In the genomic region with DNA sequence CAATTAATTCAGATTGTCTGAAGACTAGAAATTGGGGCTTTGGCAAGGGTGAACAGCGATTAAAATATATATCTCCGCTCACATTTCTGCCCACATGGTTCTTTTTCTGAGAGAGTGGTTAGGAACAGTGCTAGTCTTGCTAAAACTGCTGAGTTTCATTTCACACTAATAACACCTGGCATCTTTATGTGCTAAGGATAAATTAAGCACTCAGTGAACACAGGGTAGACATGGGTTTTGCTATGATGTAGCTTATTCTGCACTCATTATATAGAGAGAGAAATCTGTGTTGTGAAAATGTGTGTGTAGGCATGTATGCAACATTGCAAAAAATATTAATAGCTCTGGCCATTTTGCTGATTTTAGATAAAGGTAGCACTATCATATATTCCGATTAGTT, we compare ENCODE assay signal across 19 cellular contexts.
DNase-seq lines count a peak whose midpoint lies in the region; ATAC-seq, FAIRE-seq and TF ChIP-seq lines count a peak whose summit lies in the region.
"Had no signal": no experiment of that assay in that cellular context is flagged by ENCODE, and none has a peak within 500 bp of the region (broad histone marks: within the 10 kb centered on the region; RNA-seq: fewer than 3 reads in every experiment).

No MANE protein-coding gene starts in this region.

- H3K27ac ChIP-seq in A549 (peak overlapping the region; percentile 47 to 60; a peak in 4 of 6 replicates), MM.1S (ENCODE audit: low read length) (peak overlapping the region; percentile 53), mammary epithelial cell (ENCODE audit: insufficient read depth, low read depth, low read length) (peak overlapping the region; percentile 81)
- H3K27ac ChIP-seq: BLaER1 treated with 17β-estradiol and CSF1 and Interleukin-3, amounts not matched to agents 10 nM and 100 nM had no signal

- no peak overlapping the region for H2AFZ ChIP-seq in MM.1S (ENCODE audit: low read length)
- no peak overlapping the region for H2AFZ ChIP-seq in mammary epithelial cell (ENCODE audit: low read depth, low read length)
- H2AFZ ChIP-seq: GM23338 had no signal

- TF ChIP-seq RAD21 in A549 (conservative IDR thresholded peaks at IDR 0.05 in 1 of 2, IDR thresholded peaks at IDR 0.05 in 1 of 2): no peak

- TF ChIP-seq CTCF in A549 (IDR thresholded peaks at IDR 0.05): no peak
- no peak for TF ChIP-seq CTCF in MM.1S (IDR thresholded peaks at IDR 0.05; ENCODE audit: low read length)
- no peak for TF ChIP-seq CTCF in mammary epithelial cell (conservative IDR thresholded peaks at IDR 0.05 in 1 of 2, IDR thresholded peaks at IDR 0.05 in 1 of 2; ENCODE audit: extremely low read depth in 1 of 2, insufficient read depth in 1 of 2, low read depth in 1 of 2, low read length in 2 of 2)

- in situ Hi-C loops in mammary epithelial cell (cut with MboI; ENCODE audit: low sequenced_read_pairs in 2 of 2): loop anchor here in 1 of 2 donors (25.0 kb wide), 1 partner anchor 624 kb away; a partner anchor contains a TSS

- ATAC-seq in A549: no peak
- no peak for ATAC-seq in naive thymus-derived CD8-positive, alpha-beta T cell
- ATAC-seq: CD8-positive, alpha-beta T cell; GM23338; HepG2 had no signal

- intact Hi-C loops in mammary epithelial cell (cut with micrococcal nuclease): loop anchor here (5.0 to 10.0 kb wide), 3 partner anchors 249 to 766 kb away; a partner anchor contains a TSS

- H3K36me3 ChIP-seq in MM.1S (replicated peaks; ENCODE audit: insufficient read depth, low read length): no peaks in the 10 kb centered on the region
- H3K36me3 ChIP-seq in mammary epithelial cell (ENCODE audit: insufficient read depth, low read length): no peaks in the 10 kb centered on the region
- H3K36me3 ChIP-seq: BLaER1 treated with 17β-estradiol and CSF1 and Interleukin-3, amounts not matched to agents 10 nM and 100 nM had no signal

- no peak for TF ChIP-seq EP300 in A549 (IDR thresholded peaks at IDR 0.05)

- no peak overlapping the region for H3K27ac Mint-ChIP-seq in naive thymus-derived CD8-positive, alpha-beta T cell
- H3K27ac Mint-ChIP-seq: B cell; CD8-positive, alpha-beta T cell; GM23338; IgD-negative memory B cell had no signal

- no peak for DNase-seq in A549 (ENCODE audit: low read depth in 1 of 2, low spot score in 1 of 2)
- peak; percentile 89 for DNase-seq in MM.1S
- no peak for DNase-seq in mammary epithelial cell
- no peak for DNase-seq in NCI-H2081 treated with DMSO at 0.1 percent for 48 hours (lab: John Stamatoyannopoulos, UW)
- DNase-seq in naive thymus-derived CD8-positive, alpha-beta T cell: no peak
- no peak for DNase-seq in NOMO-1 treated with dmso at 0.1 percent for 144 hours (lab: John Stamatoyannopoulos, UW; ENCODE audit: unreplicated experiment)
- DNase-seq in stimulated activated CD4-positive, alpha-beta T cell treated with anti-CD3 and anti-CD28 coated beads, Interleukin-15, amount 100 ng/mL, for 24 hours: no peak
- DNase-seq: 8988T; CD8-positive, alpha-beta T cell; HCEC 1CT had no signal

- no peaks in the 10 kb centered on the region for H3K27me3 Mint-ChIP-seq in naive thymus-derived CD8-positive, alpha-beta T cell
- H3K27me3 Mint-ChIP-seq: IgD-negative memory B cell had no signal

- FAIRE-seq in A549 (lab: Jason Lieb, UNC): no peak
- FAIRE-seq in islet of Langerhans (lab: Jason Lieb, UNC): peak; percentile 90
- FAIRE-seq: G401.6, GM12891, H54, HepG2 had no signal

- peaks cover 6% of the 10 kb centered on the region for H3F3A ChIP-seq in MM.1S (ENCODE audit: insufficient read depth, low read length)

- H3K4me3 Mint-ChIP-seq in naive thymus-derived CD8-positive, alpha-beta T cell: no peak overlapping the region
- H3K4me3 Mint-ChIP-seq: B cell; CD8-positive, alpha-beta T cell; GM23338; IgD-negative memory B cell had no signal

- H3K4me2 ChIP-seq in A549 (no peak overlapping the region), MM.1S (ENCODE audit: low read depth, low read length) (peak overlapping the region; percentile 20; the same call in 1 of the 2 replicates), mammary epithelial cell (ENCODE audit: insufficient read depth, low read depth, low read length) (no peak overlapping the region)
- H3K4me2 ChIP-seq: BLaER1 treated with 17β-estradiol and CSF1 and Interleukin-3, amounts not matched to agents 10 nM and 100 nM; GM23338 had no signal

- H3K79me2 ChIP-seq in MM.1S (ENCODE audit: low read length) (no peaks in the 10 kb centered on the region), mammary epithelial cell (ENCODE audit: insufficient read depth, low read length) (no peaks in the 10 kb centered on the region)

- H3K4me3 ChIP-seq in A549 (no peak overlapping the region), MM.1S (ENCODE audit: low read length) (no peak overlapping the region), mammary epithelial cell (replicated peaks in 1 of 3; ENCODE audit: insufficient read depth in 1 of 3, low read depth in 2 of 3, low read length in 3 of 3) (no peak overlapping the region)
- H3K4me3 ChIP-seq: BLaER1 treated with 17β-estradiol and CSF1 and Interleukin-3, amounts not matched to agents 10 nM and 100 nM; GM23338 had no signal

- 91% methylated on average over 3 of the region's 3 CpGs for WGBS in A549 (ENCODE audit: missing lambda C conversion rate)
- 100% methylated on average over 3 of the region's 3 CpGs for WGBS in mammary epithelial cell (ENCODE audit: low coverage, missing lambda C conversion rate)

- peaks cover 0 to 25% (median 0%) of the 10 kb centered on the region in 9 donors for H3K9me3 Mint-ChIP-seq in naive thymus-derived CD8-positive, alpha-beta T cell
- H3K9me3 Mint-ChIP-seq: GM23338, IgD-negative memory B cell had no signal

- no peaks in the 10 kb centered on the region for H3K9me2 ChIP-seq in MM.1S (replicated peaks; ENCODE audit: insufficient read depth, low read length)

- POLR2A ChIA-PET in A549 (lab: Yijun Ruan, JAX): no interaction called here
- POLR2A ChIA-PET in naive thymus-derived CD8-positive, alpha-beta T cell (lab: Charles Lee): no interaction called here

- CTCF ChIA-PET in A549 (lab: Yijun Ruan, JAX) (no interaction called here), mammary epithelial cell (lab: Charles Lee; ENCODE audit: low non-redundant PET) (no interaction called here)

- H4K20me1 ChIP-seq in MM.1S (ENCODE audit: insufficient read depth, low read length) (no peaks in the 10 kb centered on the region), mammary epithelial cell (ENCODE audit: insufficient read depth, low read length) (no peaks in the 10 kb centered on the region)
- H4K20me1 ChIP-seq: BLaER1 treated with 17β-estradiol and CSF1 and Interleukin-3, amounts not matched to agents 10 nM and 100 nM had no signal

- H3K4me1 Mint-ChIP-seq in naive thymus-derived CD8-positive, alpha-beta T cell: no peaks in the 10 kb centered on the region
- H3K4me1 Mint-ChIP-seq: B cell, IgD-negative memory B cell had no signal

- no peak for TF ChIP-seq POLR2A in A549 (IDR thresholded peaks at IDR 0.05; ENCODE audit: low read length)

- BruUV-seq in mammary epithelial cell (replicated peaks; lab: Mats Ljungman, UMichigan): no TSS peak

- dilution Hi-C loops in mammary epithelial cell (cut with HindIII; ENCODE audit: low sequenced_read_pairs): no loop called here

- H3K9me3 ChIP-seq in A549: no peaks in the 10 kb centered on the region
- no peaks in the 10 kb centered on the region for H3K9me3 ChIP-seq in MM.1S (replicated peaks; ENCODE audit: insufficient read depth, low read length)
- H3K9me3 ChIP-seq in mammary epithelial cell (replicated peaks; ENCODE audit: insufficient read depth, low read length): no peaks in the 10 kb centered on the region
- H3K9me3 ChIP-seq: BLaER1 treated with 17β-estradiol and CSF1 and Interleukin-3, amounts not matched to agents 10 nM and 100 nM had no signal

- H3K36me3 Mint-ChIP-seq in naive thymus-derived CD8-positive, alpha-beta T cell: no peaks in the 10 kb centered on the region
- H3K36me3 Mint-ChIP-seq: CD8-positive, alpha-beta T cell; IgD-negative memory B cell had no signal

- H3K4me1 ChIP-seq in A549 (peaks cover 46% of the 10 kb centered on the region), MM.1S (ENCODE audit: low read length) (peaks cover 14% of the 10 kb centered on the region), mammary epithelial cell (ENCODE audit: insufficient read depth, low read length) (peaks cover 22% of the 10 kb centered on the region)
- H3K4me1 ChIP-seq: BLaER1 treated with 17β-estradiol and CSF1 and Interleukin-3, amounts not matched to agents 10 nM and 100 nM had no signal

- H3K9ac ChIP-seq in MM.1S (ENCODE audit: low read length) (no peak overlapping the region), mammary epithelial cell (ENCODE audit: insufficient read depth, low read length) (no peak overlapping the region)
- H3K9ac ChIP-seq: BLaER1 treated with 17β-estradiol and CSF1 and Interleukin-3, amounts not matched to agents 10 nM and 100 nM had no signal

- H3K27me3 ChIP-seq in MM.1S (replicated peaks; ENCODE audit: insufficient read depth, low read length): no peaks in the 10 kb centered on the region
- H3K27me3 ChIP-seq in mammary epithelial cell (ENCODE audit: insufficient read depth, low read length): no peaks in the 10 kb centered on the region
- H3K27me3 ChIP-seq: BLaER1 treated with 17β-estradiol and CSF1 and Interleukin-3, amounts not matched to agents 10 nM and 100 nM had no signal

TF ChIP-seq in A549, 52 proteins besides CTCF, POLR2A, EP300 and RAD21 (continues in another document):
- TF ChIP-seq MAFK (IDR thresholded peaks at IDR 0.05; ENCODE audit: partially characterized antibody): peak; percentile 49
- TF ChIP-seq, protein P1, sequence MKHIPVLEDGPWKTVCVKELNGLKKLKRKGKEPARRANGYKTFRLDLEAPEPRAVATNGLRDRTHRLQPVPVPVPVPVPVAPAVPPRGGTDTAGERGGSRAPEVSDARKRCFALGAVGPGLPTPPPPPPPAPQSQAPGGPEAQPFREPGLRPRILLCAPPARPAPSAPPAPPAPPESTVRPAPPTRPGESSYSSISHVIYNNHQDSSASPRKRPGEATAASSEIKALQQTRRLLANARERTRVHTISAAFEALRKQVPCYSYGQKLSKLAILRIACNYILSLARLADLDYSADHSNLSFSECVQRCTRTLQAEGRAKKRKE (CRISPR knock-in tag; IDR thresholded peaks at IDR 0.05; ENCODE audit: low read depth): no peak
- TF ChIP-seq, protein P2, sequence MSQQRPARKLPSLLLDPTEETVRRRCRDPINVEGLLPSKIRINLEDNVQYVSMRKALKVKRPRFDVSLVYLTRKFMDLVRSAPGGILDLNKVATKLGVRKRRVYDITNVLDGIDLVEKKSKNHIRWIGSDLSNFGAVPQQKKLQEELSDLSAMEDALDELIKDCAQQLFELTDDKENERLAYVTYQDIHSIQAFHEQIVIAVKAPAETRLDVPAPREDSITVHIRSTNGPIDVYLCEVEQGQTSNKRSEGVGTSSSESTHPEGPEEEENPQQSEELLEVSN (IDR thresholded peaks at IDR 0.05; ENCODE audit: borderline replicate concordance, low read depth): no peak
